19 cellular contexts compared by ENCODE assay signal in the genomic region with DNA sequence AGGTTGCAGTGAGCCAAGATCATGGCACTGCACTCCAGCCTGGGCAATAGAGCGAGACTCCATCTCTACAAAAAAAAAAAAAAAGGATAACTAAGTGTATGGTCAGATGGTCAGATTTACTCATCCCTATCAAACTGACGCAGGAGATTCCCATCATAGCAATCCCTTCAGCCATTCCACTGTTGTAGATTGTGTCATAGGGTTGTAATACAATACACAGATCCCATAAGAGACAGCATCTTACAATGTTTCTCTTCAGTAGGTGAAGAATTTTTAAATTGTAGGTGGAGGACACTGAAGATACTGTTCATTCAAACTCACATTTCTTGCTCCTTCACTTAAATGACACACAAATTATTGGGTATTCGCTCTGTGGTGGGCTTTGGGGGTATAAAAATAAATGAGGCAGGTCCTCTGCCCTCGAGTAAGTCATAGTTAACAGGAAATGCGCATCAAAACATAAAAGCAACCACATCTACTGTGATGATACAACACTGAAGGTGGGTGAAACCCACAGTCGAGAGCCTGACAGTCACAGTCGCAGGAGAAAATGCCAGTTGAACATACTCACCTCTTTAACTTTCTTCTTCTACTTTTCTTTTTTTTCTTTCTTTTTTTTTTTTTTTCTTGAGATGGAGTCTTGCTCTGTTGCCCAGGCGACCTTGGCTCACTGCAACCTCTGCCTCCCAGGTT.
DNase-seq lines count a peak whose midpoint lies in the region; ATAC-seq lines count a peak whose summit lies in the region.
"Had no signal": no experiment of that assay in that cellular context is flagged by ENCODE, and none has a peak within 500 bp of the region (broad histone marks: within the 10 kb centered on the region; RNA-seq: fewer than 3 reads in every experiment).

No MANE protein-coding gene starts in this region.

- ATAC-seq in HG03439 (IDR thresholded peaks at IDR 0.05; ENCODE audit: unreplicated experiment) (no peak), aorta (ENCODE audit: low FRiP score) (no peak)
- ATAC-seq: natural killer cell treated with Interleukin-12 subunit alpha and Interleukin-12 subunit beta and Interleukin-15 and Interleukin-18, amount 100 ng/mL, for 72 hours had no signal

- POLR2A ChIA-PET in CD8-positive, alpha-beta memory T cell (lab: Charles Lee), result interaction anchor here (0.7 kb wide), 1 partner anchor 834 kb away, joined by 6 read pairs; no protein-coding TSS in a partner anchor
- POLR2A ChIA-PET in activated CD4-positive, alpha-beta T cell treated with anti-CD3 and anti-CD28 coated beads, Interleukin-2, amount 10 ng/mL, durations not matched to agents 7 days and 5 days (lab: Charles Lee), result no interaction called here

- DNase-seq in CD8-positive, alpha-beta memory T cell, result peak in 3 of 5 donors; percentile 54 to 85 (median 56)
- DNase-seq in activated CD4-positive, alpha-beta T cell treated with anti-CD3 and anti-CD28 coated beads, Interleukin-2, amount 10 ng/mL, durations not matched to agents 7 days and 5 days, result peak; percentile 66
- DNase-seq in activated naive CD4-positive, alpha-beta T cell treated with anti-CD3 and anti-CD28 coated beads for 36 hours, result peak; percentile 62
- DNase-seq in stimulated activated CD4-positive, alpha-beta T cell treated with anti-CD3 and anti-CD28 coated beads, Interleukin-15, amount 100 ng/mL, for 24 hours, result peak; percentile 20
- no peak for DNase-seq in COR-L47 (lab: John Stamatoyannopoulos, UW)
- no peak for DNase-seq in GOT3 (lab: John Stamatoyannopoulos, UW)
- no peak for DNase-seq in aorta
- DNase-seq: foreskin fibroblast, kidney glomerular epithelial cell, NCI-H187 treated with DMSO at 0.1 percent for 48 hours, NCI-H446 had no signal

- 90 to 92% methylated on average over 8 of the region's 8 CpGs for WGBS in aorta, 2 donors

- H3K4me3 ChIP-seq in CD8-positive, alpha-beta memory T cell (ENCODE audit: low read length), result no peak overlapping the region
- no peak overlapping the region for H3K4me3 ChIP-seq in aorta (ENCODE audit: low read length in 2 of 2)
- H3K4me3 ChIP-seq: prostate gland, skin epidermis had no signal

- H3K27me3 Mint-ChIP-seq in CD8-positive, alpha-beta memory T cell, result peaks cover 14 to 23% of the 10 kb centered on the region in 2 donors
- H3K27me3 Mint-ChIP-seq in activated CD4-positive, alpha-beta T cell treated with anti-CD3 and anti-CD28 coated beads, Interleukin-2, amount 10 ng/mL, durations not matched to agents 7 days and 5 days, result no peaks in the 10 kb centered on the region
- no peaks in the 10 kb centered on the region for H3K27me3 Mint-ChIP-seq in activated naive CD4-positive, alpha-beta T cell treated with anti-CD3 and anti-CD28 coated beads for 36 hours (ENCODE audit: low read depth)

- peaks cover 0 to 2% (median 0%) of the 10 kb centered on the region in 3 donors for H3K36me3 Mint-ChIP-seq in CD8-positive, alpha-beta memory T cell
- H3K36me3 Mint-ChIP-seq in activated CD4-positive, alpha-beta T cell treated with anti-CD3 and anti-CD28 coated beads, Interleukin-2, amount 10 ng/mL, durations not matched to agents 7 days and 5 days (ENCODE audit: low read depth), result peaks cover 4% of the 10 kb centered on the region
- H3K36me3 Mint-ChIP-seq in activated naive CD4-positive, alpha-beta T cell treated with anti-CD3 and anti-CD28 coated beads for 36 hours (ENCODE audit: low read depth), result peaks cover 1% of the 10 kb centered on the region
- H3K36me3 Mint-ChIP-seq: IgD-negative memory B cell; memory B cell; natural killer cell treated with Interleukin-12 subunit alpha and Interleukin-12 subunit beta and Interleukin-15 and Interleukin-18, amount 100 ng/mL, for 72 hours had no signal

- CTCF ChIA-PET in CD8-positive, alpha-beta memory T cell (lab: Charles Lee), result no interaction called here
- CTCF ChIA-PET in activated CD4-positive, alpha-beta T cell treated with anti-CD3 and anti-CD28 coated beads, Interleukin-2, amount 10 ng/mL, durations not matched to agents 7 days and 5 days (lab: Charles Lee), result interaction anchor here (0.7 kb wide), 1 partner anchor 284 kb away, joined by 3 read pairs; no protein-coding TSS in a partner anchor
- CTCF ChIA-PET in activated naive CD4-positive, alpha-beta T cell treated with anti-CD3 and anti-CD28 coated beads for 36 hours (lab: Charles Lee), result interaction anchor here (0.6 kb wide), 1 partner anchor 548 kb away, joined by 3 read pairs; no protein-coding TSS in a partner anchor

- H3K27ac ChIP-seq in CD8-positive, alpha-beta memory T cell (ENCODE audit: low read depth, low read length), result no peak overlapping the region
- H3K27ac ChIP-seq in aorta (ENCODE audit: low read depth in 1 of 2, low read length in 2 of 2), result no peak overlapping the region
- H3K27ac ChIP-seq: prostate gland, RWPE1, skin epidermis, VCaP had no signal

- peaks cover 4 to 24% (median 22%) of the 10 kb centered on the region in 3 donors for H3K4me1 Mint-ChIP-seq in CD8-positive, alpha-beta memory T cell
- H3K4me1 Mint-ChIP-seq in activated CD4-positive, alpha-beta T cell treated with anti-CD3 and anti-CD28 coated beads, Interleukin-2, amount 10 ng/mL, durations not matched to agents 7 days and 5 days, result peaks cover 28% of the 10 kb centered on the region
- H3K4me1 Mint-ChIP-seq in activated naive CD4-positive, alpha-beta T cell treated with anti-CD3 and anti-CD28 coated beads for 36 hours (ENCODE audit: low read depth), result peaks cover 35% of the 10 kb centered on the region
- H3K4me1 Mint-ChIP-seq: IgD-negative memory B cell, memory B cell had no signal

- no peaks in the 10 kb centered on the region for H3K27me3 ChIP-seq in CD8-positive, alpha-beta memory T cell (ENCODE audit: insufficient read depth, low read length, poor library complexity, severe bottlenecking)
- H3K27me3 ChIP-seq in aorta (ENCODE audit: control insufficient read depth in 1 of 2, insufficient read depth in 2 of 2, low read length in 1 of 2), result peaks cover 0 to 3% of the 10 kb centered on the region in 2 donors

- H3K4me1 ChIP-seq in CD8-positive, alpha-beta memory T cell (ENCODE audit: insufficient read depth, low read length), result peaks cover 19% of the 10 kb centered on the region
- no peaks in the 10 kb centered on the region for H3K4me1 ChIP-seq in aorta (ENCODE audit: control insufficient read depth in 1 of 2, insufficient read depth in 2 of 2, low read length in 2 of 2)
- H3K4me1 ChIP-seq: prostate gland had no signal

- no peaks in the 10 kb centered on the region for H3K9me3 Mint-ChIP-seq in CD8-positive, alpha-beta memory T cell
- H3K9me3 Mint-ChIP-seq in activated CD4-positive, alpha-beta T cell treated with anti-CD3 and anti-CD28 coated beads, Interleukin-2, amount 10 ng/mL, durations not matched to agents 7 days and 5 days, result no peaks in the 10 kb centered on the region
- H3K9me3 Mint-ChIP-seq in activated naive CD4-positive, alpha-beta T cell treated with anti-CD3 and anti-CD28 coated beads for 36 hours, result no peaks in the 10 kb centered on the region
- H3K9me3 Mint-ChIP-seq: memory B cell; natural killer cell treated with Interleukin-12 subunit alpha and Interleukin-12 subunit beta and Interleukin-15 and Interleukin-18, amount 100 ng/mL, for 72 hours had no signal

- intact Hi-C loops in activated naive CD4-positive, alpha-beta T cell treated with anti-CD3 and anti-CD28 coated beads for 36 hours (cut with micrococcal nuclease), result no loop called here
- intact Hi-C loops in aorta (cut with DNase I), result no loop called here

- H3K36me3 ChIP-seq in CD8-positive, alpha-beta memory T cell (ENCODE audit: insufficient read depth, low read length), result no peaks in the 10 kb centered on the region
- no peaks in the 10 kb centered on the region for H3K36me3 ChIP-seq in aorta (ENCODE audit: control insufficient read depth in 1 of 2, insufficient read depth in 2 of 2, low read length in 1 of 2)
- H3K36me3 ChIP-seq: prostate gland had no signal

- H3K9me3 ChIP-seq in CD8-positive, alpha-beta memory T cell (ENCODE audit: low read length), result no peaks in the 10 kb centered on the region
- H3K9me3 ChIP-seq in aorta (ENCODE audit: control insufficient read depth, low read length), result no peaks in the 10 kb centered on the region
- H3K9me3 ChIP-seq: prostate gland had no signal

- peak overlapping the region in 6 of 8 donors; percentile 4 to 84 (median 70) for H3K27ac Mint-ChIP-seq in CD8-positive, alpha-beta memory T cell
- H3K27ac Mint-ChIP-seq in activated CD4-positive, alpha-beta T cell treated with anti-CD3 and anti-CD28 coated beads, Interleukin-2, amount 10 ng/mL, durations not matched to agents 7 days and 5 days, result peak overlapping the region; percentile 63
- H3K27ac Mint-ChIP-seq in activated naive CD4-positive, alpha-beta T cell treated with anti-CD3 and anti-CD28 coated beads for 36 hours, result no peak overlapping the region
- H3K27ac Mint-ChIP-seq: IgD-negative memory B cell; memory B cell; natural killer cell treated with Interleukin-12 subunit alpha and Interleukin-12 subunit beta and Interleukin-15 and Interleukin-18, amount 100 ng/mL, for 72 hours had no signal

- peak overlapping the region in 2 of 7 donors; percentile 17 to 51 for H3K4me3 Mint-ChIP-seq in CD8-positive, alpha-beta memory T cell
- no peak overlapping the region for H3K4me3 Mint-ChIP-seq in activated CD4-positive, alpha-beta T cell treated with anti-CD3 and anti-CD28 coated beads, Interleukin-2, amount 10 ng/mL, durations not matched to agents 7 days and 5 days
- H3K4me3 Mint-ChIP-seq in activated naive CD4-positive, alpha-beta T cell treated with anti-CD3 and anti-CD28 coated beads for 36 hours, result no peak overlapping the region
- H3K4me3 Mint-ChIP-seq: IgD-negative memory B cell; memory B cell; natural killer cell treated with Interleukin-12 subunit alpha and Interleukin-12 subunit beta and Interleukin-15 and Interleukin-18, amount 100 ng/mL, for 72 hours had no signal

Comparison
In these comparisons a context has a peak if more than half of its experiments do, and no peak if none do; other contexts are left out.
1. DNase-seq: peak in CD8-positive, alpha-beta memory T cell (3 of 5), activated CD4-positive, alpha-beta T cell treated with anti-CD3 and anti-CD28 coated beads, Interleukin-2, amount 10 ng/mL, durations not matched to agents 7 days and 5 days (single experiment), activated naive CD4-positive, alpha-beta T cell treated with anti-CD3 and anti-CD28 coated beads for 36 hours (single experiment) and stimulated activated CD4-positive, alpha-beta T cell treated with anti-CD3 and anti-CD28 coated beads, Interleukin-15, amount 100 ng/mL, for 24 hours (single experiment); none in COR-L47 (single experiment), GOT3 (single experiment) and aorta (0 of 2).